ENCODE assay signal across 1 cellular context in genomic region chr2:20728114-20728758, GRCh38.
A peak's percentile ranks its signal among the peaks of the same experiment; 100 is the strongest.
TF ChIP-seq lines count a peak whose summit lies in the region.

No MANE protein-coding gene starts in this region.

TF ChIP-seq in HepG2, 621 proteins besides CTCF, POLR2A, EP300 and RAD21 (continued from another document and continues in another):
- TF ChIP-seq, protein P1, sequence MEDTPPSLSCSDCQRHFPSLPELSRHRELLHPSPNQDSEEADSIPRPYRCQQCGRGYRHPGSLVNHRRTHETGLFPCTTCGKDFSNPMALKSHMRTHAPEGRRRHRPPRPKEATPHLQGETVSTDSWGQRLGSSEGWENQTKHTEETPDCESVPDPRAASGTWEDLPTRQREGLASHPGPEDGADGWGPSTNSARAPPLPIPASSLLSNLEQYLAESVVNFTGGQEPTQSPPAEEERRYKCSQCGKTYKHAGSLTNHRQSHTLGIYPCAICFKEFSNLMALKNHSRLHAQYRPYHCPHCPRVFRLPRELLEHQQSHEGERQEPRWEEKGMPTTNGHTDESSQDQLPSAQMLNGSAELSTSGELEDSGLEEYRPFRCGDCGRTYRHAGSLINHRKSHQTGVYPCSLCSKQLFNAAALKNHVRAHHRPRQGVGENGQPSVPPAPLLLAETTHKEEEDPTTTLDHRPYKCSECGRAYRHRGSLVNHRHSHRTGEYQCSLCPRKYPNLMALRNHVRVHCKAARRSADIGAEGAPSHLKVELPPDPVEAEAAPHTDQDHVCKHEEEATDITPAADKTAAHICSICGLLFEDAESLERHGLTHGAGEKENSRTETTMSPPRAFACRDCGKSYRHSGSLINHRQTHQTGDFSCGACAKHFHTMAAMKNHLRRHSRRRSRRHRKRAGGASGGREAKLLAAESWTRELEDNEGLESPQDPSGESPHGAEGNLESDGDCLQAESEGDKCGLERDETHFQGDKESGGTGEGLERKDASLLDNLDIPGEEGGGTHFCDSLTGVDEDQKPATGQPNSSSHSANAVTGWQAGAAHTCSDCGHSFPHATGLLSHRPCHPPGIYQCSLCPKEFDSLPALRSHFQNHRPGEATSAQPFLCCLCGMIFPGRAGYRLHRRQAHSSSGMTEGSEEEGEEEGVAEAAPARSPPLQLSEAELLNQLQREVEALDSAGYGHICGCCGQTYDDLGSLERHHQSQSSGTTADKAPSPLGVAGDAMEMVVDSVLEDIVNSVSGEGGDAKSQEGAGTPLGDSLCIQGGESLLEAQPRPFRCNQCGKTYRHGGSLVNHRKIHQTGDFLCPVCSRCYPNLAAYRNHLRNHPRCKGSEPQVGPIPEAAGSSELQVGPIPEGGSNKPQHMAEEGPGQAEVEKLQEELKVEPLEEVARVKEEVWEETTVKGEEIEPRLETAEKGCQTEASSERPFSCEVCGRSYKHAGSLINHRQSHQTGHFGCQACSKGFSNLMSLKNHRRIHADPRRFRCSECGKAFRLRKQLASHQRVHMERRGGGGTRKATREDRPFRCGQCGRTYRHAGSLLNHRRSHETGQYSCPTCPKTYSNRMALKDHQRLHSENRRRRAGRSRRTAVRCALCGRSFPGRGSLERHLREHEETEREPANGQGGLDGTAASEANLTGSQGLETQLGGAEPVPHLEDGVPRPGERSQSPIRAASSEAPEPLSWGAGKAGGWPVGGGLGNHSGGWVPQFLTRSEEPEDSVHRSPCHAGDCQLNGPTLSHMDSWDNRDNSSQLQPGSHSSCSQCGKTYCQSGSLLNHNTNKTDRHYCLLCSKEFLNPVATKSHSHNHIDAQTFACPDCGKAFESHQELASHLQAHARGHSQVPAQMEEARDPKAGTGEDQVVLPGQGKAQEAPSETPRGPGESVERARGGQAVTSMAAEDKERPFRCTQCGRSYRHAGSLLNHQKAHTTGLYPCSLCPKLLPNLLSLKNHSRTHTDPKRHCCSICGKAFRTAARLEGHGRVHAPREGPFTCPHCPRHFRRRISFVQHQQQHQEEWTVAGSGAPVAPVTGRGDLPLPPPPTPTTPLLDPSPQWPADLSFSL (CRISPR knock-in tag; IDR thresholded peaks at IDR 0.05): peak; percentile 68
- TF ChIP-seq HNRNPH1 (optimal IDR thresholded peaks at IDR 0.05; ENCODE audit: low read depth, low read length) (no peak), THAP7 (CRISPR knock-in tag; IDR thresholded peaks at IDR 0.05) (peak; percentile 47; the same call in 1 of the 2 replicates), MYC (CRISPR knock-in tag; IDR thresholded peaks at IDR 0.05; ENCODE audit: borderline replicate concordance) (no peak), CREB3 (CRISPR knock-in tag; IDR thresholded peaks at IDR 0.05) (no peak), ZNF788 (CRISPR knock-in tag; IDR thresholded peaks at IDR 0.05; ENCODE audit: borderline replicate concordance) (peak; percentile 85; the same call in 1 of the 2 replicates), ATF7 (IDR thresholded peaks at IDR 0.05) (peak; percentile 50; the same call in 1 of the 2 replicates), ATF7 (CRISPR knock-in tag; IDR thresholded peaks at IDR 0.05) (peak; percentile 90; the same call in 1 of the 2 replicates), ZEB1 (IDR thresholded peaks at IDR 0.05; ENCODE audit: insufficient replicate concordance, low read depth) (peak; percentile 76), CEBPZ (IDR thresholded peaks at IDR 0.05; ENCODE audit: low read length) (no peak), KDM4B (CRISPR knock-in tag; IDR thresholded peaks at IDR 0.05) (0 out of 2 replicates have a peak, but pooled peaks have one; percentile 67), ZNF24 (IDR thresholded peaks at IDR 0.05) (no peak), SYNCRIP (IDR thresholded peaks at IDR 0.05; ENCODE audit: insufficient read depth, low read depth, low read length) (no peak), ZNF343 (CRISPR knock-in tag; IDR thresholded peaks at IDR 0.05) (peak; percentile 60; the same call in 1 of the 2 replicates), FLYWCH1 (CRISPR knock-in tag; IDR thresholded peaks at IDR 0.05) (no peak), LRRFIP1 (CRISPR knock-in tag; conservative IDR thresholded peaks at IDR 0.05) (no peak), SIN3A (IDR thresholded peaks at IDR 0.05; ENCODE audit: borderline replicate concordance, low read depth, low read length) (peak; percentile 71; the same call in 1 of the 2 replicates), ZNF574 (CRISPR knock-in tag; IDR thresholded peaks at IDR 0.05) (peak; percentile 76), ZNF644 (CRISPR knock-in tag; IDR thresholded peaks at IDR 0.05; ENCODE audit: low read depth) (peak; percentile 90), ZNF605 (CRISPR knock-in tag; IDR thresholded peaks at IDR 0.05) (peak; percentile 89), CREM (IDR thresholded peaks at IDR 0.05) (peak; percentile 84), CREM (CRISPR knock-in tag; IDR thresholded peaks at IDR 0.05) (no peak), ZNF383 (CRISPR knock-in tag; IDR thresholded peaks at IDR 0.05; ENCODE audit: borderline replicate concordance) (peak; percentile 62; the same call in 1 of the 2 replicates), TBL1XR1 (IDR thresholded peaks at IDR 0.05; ENCODE audit: borderline replicate concordance, low read length, partially characterized antibody) (peak; percentile 97), TBP (CRISPR knock-in tag; IDR thresholded peaks at IDR 0.05) (no peak), ZMYM2 (CRISPR knock-in tag; IDR thresholded peaks at IDR 0.05) (peak; percentile 68; the same call in 1 of the 2 replicates), MAF1 (CRISPR knock-in tag; IDR thresholded peaks at IDR 0.05; ENCODE audit: borderline replicate concordance) (no peak), TSC22D2 (CRISPR knock-in tag; IDR thresholded peaks at IDR 0.05; ENCODE audit: borderline replicate concordance) (peak; percentile 75; the same call in 1 of the 2 replicates), ZFP82 (CRISPR knock-in tag; IDR thresholded peaks at IDR 0.05; ENCODE audit: borderline replicate concordance) (no peak), SMAD3 (CRISPR knock-in tag; IDR thresholded peaks at IDR 0.05) (peak; percentile 94), SIX1 (CRISPR knock-in tag; IDR thresholded peaks at IDR 0.05; ENCODE audit: borderline replicate concordance) (peak; percentile 84), ZNF501 (CRISPR knock-in tag; IDR thresholded peaks at IDR 0.05) (peak; percentile 71), NCOA1 (CRISPR knock-in tag; IDR thresholded peaks at IDR 0.05) (peak; percentile 66; the same call in 1 of the 2 replicates)
- TF ChIP-seq, protein P2, sequence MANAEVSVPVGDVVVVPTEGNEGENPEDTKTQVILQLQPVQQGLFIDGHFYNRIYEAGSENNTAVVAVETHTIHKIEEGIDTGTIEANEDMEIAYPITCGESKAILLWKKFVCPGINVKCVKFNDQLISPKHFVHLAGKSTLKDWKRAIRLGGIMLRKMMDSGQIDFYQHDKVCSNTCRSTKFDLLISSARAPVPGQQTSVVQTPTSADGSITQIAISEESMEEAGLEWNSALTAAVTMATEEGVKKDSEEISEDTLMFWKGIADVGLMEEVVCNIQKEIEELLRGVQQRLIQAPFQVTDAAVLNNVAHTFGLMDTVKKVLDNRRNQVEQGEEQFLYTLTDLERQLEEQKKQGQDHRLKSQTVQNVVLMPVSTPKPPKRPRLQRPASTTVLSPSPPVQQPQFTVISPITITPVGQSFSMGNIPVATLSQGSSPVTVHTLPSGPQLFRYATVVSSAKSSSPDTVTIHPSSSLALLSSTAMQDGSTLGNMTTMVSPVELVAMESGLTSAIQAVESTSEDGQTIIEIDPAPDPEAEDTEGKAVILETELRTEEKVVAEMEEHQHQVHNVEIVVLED (CRISPR knock-in tag; IDR thresholded peaks at IDR 0.05; ENCODE audit: borderline replicate concordance): 0 out of 2 replicates have a peak, but pooled peaks have one; percentile 20
- TF ChIP-seq, protein P3, sequence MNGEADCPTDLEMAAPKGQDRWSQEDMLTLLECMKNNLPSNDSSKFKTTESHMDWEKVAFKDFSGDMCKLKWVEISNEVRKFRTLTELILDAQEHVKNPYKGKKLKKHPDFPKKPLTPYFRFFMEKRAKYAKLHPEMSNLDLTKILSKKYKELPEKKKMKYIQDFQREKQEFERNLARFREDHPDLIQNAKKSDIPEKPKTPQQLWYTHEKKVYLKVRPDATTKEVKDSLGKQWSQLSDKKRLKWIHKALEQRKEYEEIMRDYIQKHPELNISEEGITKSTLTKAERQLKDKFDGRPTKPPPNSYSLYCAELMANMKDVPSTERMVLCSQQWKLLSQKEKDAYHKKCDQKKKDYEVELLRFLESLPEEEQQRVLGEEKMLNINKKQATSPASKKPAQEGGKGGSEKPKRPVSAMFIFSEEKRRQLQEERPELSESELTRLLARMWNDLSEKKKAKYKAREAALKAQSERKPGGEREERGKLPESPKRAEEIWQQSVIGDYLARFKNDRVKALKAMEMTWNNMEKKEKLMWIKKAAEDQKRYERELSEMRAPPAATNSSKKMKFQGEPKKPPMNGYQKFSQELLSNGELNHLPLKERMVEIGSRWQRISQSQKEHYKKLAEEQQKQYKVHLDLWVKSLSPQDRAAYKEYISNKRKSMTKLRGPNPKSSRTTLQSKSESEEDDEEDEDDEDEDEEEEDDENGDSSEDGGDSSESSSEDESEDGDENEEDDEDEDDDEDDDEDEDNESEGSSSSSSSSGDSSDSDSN (CRISPR knock-in tag; IDR thresholded peaks at IDR 0.05): 0 out of 2 replicates have a peak, but pooled peaks have one; percentile 41
- TF ChIP-seq, protein P4, sequence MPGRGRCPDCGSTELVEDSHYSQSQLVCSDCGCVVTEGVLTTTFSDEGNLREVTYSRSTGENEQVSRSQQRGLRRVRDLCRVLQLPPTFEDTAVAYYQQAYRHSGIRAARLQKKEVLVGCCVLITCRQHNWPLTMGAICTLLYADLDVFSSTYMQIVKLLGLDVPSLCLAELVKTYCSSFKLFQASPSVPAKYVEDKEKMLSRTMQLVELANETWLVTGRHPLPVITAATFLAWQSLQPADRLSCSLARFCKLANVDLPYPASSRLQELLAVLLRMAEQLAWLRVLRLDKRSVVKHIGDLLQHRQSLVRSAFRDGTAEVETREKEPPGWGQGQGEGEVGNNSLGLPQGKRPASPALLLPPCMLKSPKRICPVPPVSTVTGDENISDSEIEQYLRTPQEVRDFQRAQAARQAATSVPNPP (CRISPR knock-in tag; IDR thresholded peaks at IDR 0.05): peak; percentile 24; the same call in 1 of the 2 replicates
